Comparison of ENCODE assay signal across 8 cellular contexts in the genomic region with DNA sequence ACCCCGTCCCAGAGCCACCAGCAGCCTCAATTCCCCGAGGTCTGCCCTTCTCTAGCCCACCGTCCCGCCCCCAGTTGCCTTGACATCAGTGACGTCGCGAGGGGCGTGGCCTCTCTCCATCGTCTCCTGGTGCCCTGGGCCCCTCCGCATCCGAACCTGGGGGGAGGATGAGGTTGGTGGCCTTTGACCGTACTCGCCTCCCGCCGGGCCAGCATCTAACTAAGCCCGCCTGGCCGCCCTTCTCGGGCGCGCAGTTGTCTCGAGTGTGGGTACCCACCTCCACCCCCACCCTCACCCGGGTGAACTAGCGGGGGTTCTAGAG. TPM values are rescaled to one million over a fixed set of nuclear protein-coding genes. Genes with fewer than 3 reads are reported as not detected.
A peak's percentile ranks its signal among the peaks of the same experiment; 100 is the strongest.
DNase-seq lines count a peak whose midpoint lies in the region; ATAC-seq and TF ChIP-seq lines count a peak whose summit lies in the region.

No MANE protein-coding gene starts in this region.

- intact Hi-C loops in left colon (cut with DNase I, micrococcal nuclease): loop anchor here (5.0 to 10.0 kb wide), 2 partner anchors 129 to 207 kb away; no protein-coding TSS in a partner anchor

- TF ChIP-seq CTCF in choroid plexus epithelial cell (conservative IDR thresholded peaks at IDR 0.05; ENCODE audit: low read depth, low read length): no peak

- in situ Hi-C loops in ACHN (cut with HindIII; ENCODE audit: low pct_ligation_motif_present, low pct_unique_long_range_greater_than_20kb, low sequenced_read_pairs): loop anchor here (25.0 kb wide), 1 partner anchor 169 kb away; no protein-coding TSS in a partner anchor

- DNase-seq in ACHN (peak; percentile 84), NCI-H446 treated with DMSO at 0.1 percent for 48 hours (lab: John Stamatoyannopoulos, UW) (peak; percentile 65), choroid plexus epithelial cell (ENCODE audit: low read depth) (peak; percentile 92), left colon (peak; percentile 96 to 97)
- DNase-seq in activated CD4-positive, alpha-beta T cell treated with anti-CD3 and anti-CD28 coated beads for 4 hours: peak; percentile 93
- peak; percentile 85 to 90 for DNase-seq in stimulated activated CD4-positive, alpha-beta T cell treated with anti-CD3 and anti-CD28 coated beads, Interleukin-1b, Interleukin-23, amount 100 ng/mL, for 4 hours (ENCODE audit: low read depth in 2 of 2)

- ATAC-seq in GM18867 (IDR thresholded peaks at IDR 0.05; ENCODE audit: unreplicated experiment) (peak; percentile 52), HG03097 (IDR thresholded peaks at IDR 0.05; ENCODE audit: low FRiP score, unreplicated experiment) (peak; percentile 44), left colon (peak; percentile 13)

- peak overlapping the region; percentile 46 for H3K4me3 ChIP-seq in choroid plexus epithelial cell (ENCODE audit: low read depth, low read length)

RNA-seq across cellular contexts. Expression of a gene that starts 5.5 kb away (rescaled TPM):
- under 1 TPM in 1 of 2 donors, not detected in 1; 0.46 TPM for total RNA-seq in left colon

RNA-seq across cellular contexts. Expression of a gene that starts 42.7 kb away (rescaled TPM):
- 100 to 1,000 TPM in 1 of 2 donors, 10 to 100 TPM in 1; 40.3 to 252 TPM for total RNA-seq in left colon

RNA-seq across cellular contexts. Expression of a gene that starts 45.0 kb away (rescaled TPM):
- not detected for total RNA-seq in left colon

RNA-seq across cellular contexts. Expression of a gene that starts 49.4 kb away (rescaled TPM):
- total RNA-seq in left colon: not detected

Comparison
In these comparisons a context has a peak if more than half of its experiments do, and no peak if none do; other contexts are left out.
1. Peak in every context shown above with its lines: DNase-seq, ATAC-seq and H3K4me3 ChIP-seq.